ENCODE assay signal across 2 cellular contexts in genomic region chr11:1411739-1412138, GRCh38. TPM values are rescaled to one million over a fixed set of nuclear protein-coding genes. Genes with fewer than 3 reads are reported as not detected.
"Had no signal": no experiment of that assay in that cellular context is flagged by ENCODE, and none has a peak within 500 bp of the region (broad histone marks: within the 10 kb centered on the region; RNA-seq: fewer than 3 reads in every experiment).

No MANE protein-coding gene starts in this region.

RNA-seq across cellular contexts. Expression of gene BRSK2, which starts 22.0 kb away (rescaled TPM):
- polyA plus RNA-seq: GM23248, IgD-negative memory B cell had no signal
